In genomic region chr11:26620282-26621045, GRCh38 we compare ENCODE assay signal across 27 cellular contexts. TPM values are rescaled to one million over a fixed set of nuclear protein-coding genes. Genes with fewer than 3 reads are reported as not detected.
DNase-seq lines count a peak whose midpoint lies in the region; ATAC-seq, FAIRE-seq and TF ChIP-seq lines count a peak whose summit lies in the region.
"Had no signal": no experiment of that assay in that cellular context is flagged by ENCODE, and none has a peak within 500 bp of the region (broad histone marks: within the 10 kb centered on the region; RNA-seq: fewer than 3 reads in every experiment).

No MANE protein-coding gene starts in this region.

- WGBS in GM12878 (ENCODE audit: insufficient coverage, insufficient replicate concordance, low lambda C conversion rate, missing lambda C conversion rate), result 94% methylated on average over 1 of the region's 1 CpG

- no peaks in the 10 kb centered on the region for H3K9me3 ChIP-seq in A673 (ENCODE audit: low read depth, low read length, poor library complexity, severe bottlenecking)
- no peaks in the 10 kb centered on the region for H3K9me3 ChIP-seq in GM12878 (replicated peaks; ENCODE audit: control insufficient read depth, insufficient read depth, low read length)
- no peaks in the 10 kb centered on the region for H3K9me3 ChIP-seq in kidney (ENCODE audit: control insufficient read depth in 1 of 2, low read length in 2 of 2)
- H3K9me3 ChIP-seq: stomach had no signal

- TF ChIP-seq CTCF in A673 (conservative IDR thresholded peaks at IDR 0.05; ENCODE audit: low read depth, low read length), result no peak
- TF ChIP-seq CTCF in GM12878 (IDR thresholded peaks at IDR 0.05 in 2 of 3, conservative IDR thresholded peaks at IDR 0.05 in 1 of 3; ENCODE audit: control insufficient read depth in 2 of 3, extremely low read depth in 1 of 3, insufficient read depth in 1 of 3, low read depth in 3 of 3, low read length in 3 of 3), result no peak
- TF ChIP-seq CTCF in kidney (IDR thresholded peaks at IDR 0.05; ENCODE audit: borderline replicate concordance, extremely low read depth, insufficient read depth), result no peak

- no peak for TF ChIP-seq EP300 in GM12878 (IDR thresholded peaks at IDR 0.05; ENCODE audit: borderline replicate concordance in 1 of 2, control insufficient read depth in 1 of 2, low read depth in 2 of 2, low read length in 2 of 2)

- intact Hi-C loops in A673 (cut with micrococcal nuclease; ENCODE audit: unreplicated experiment), result no loop called here
- intact Hi-C loops in GM12878 (cut with micrococcal nuclease; ENCODE audit: unreplicated experiment), result loop anchor here (10.0 kb wide), 1 partner anchor 614 kb away; no protein-coding TSS in a partner anchor
- intact Hi-C loops in kidney (cut with DNase I), result no loop called here

- in situ Hi-C loops in GM12878 (cut with MboI), result no loop called here

- no peak overlapping the region for H3K27ac ChIP-seq in A673 (ENCODE audit: low read depth, low read length, poor library complexity, severe bottlenecking)
- no peak overlapping the region for H3K27ac ChIP-seq in GM12878 (ENCODE audit: control insufficient read depth, insufficient read depth)
- H3K27ac ChIP-seq in kidney (ENCODE audit: low read depth in 2 of 2, low read length in 2 of 2), result no peak overlapping the region
- H3K27ac ChIP-seq: stomach, WERI-Rb-1 had no signal

- no peaks in the 10 kb centered on the region for H3K36me3 ChIP-seq in A673 (ENCODE audit: insufficient read depth, low read length, poor library complexity, severe bottlenecking)
- no peaks in the 10 kb centered on the region for H3K36me3 ChIP-seq in GM12878 (ENCODE audit: control insufficient read depth in 2 of 2, insufficient read depth in 2 of 2, low read length in 1 of 2)
- H3K36me3 ChIP-seq in kidney (ENCODE audit: control insufficient read depth in 1 of 2, insufficient read depth in 2 of 2, low read length in 2 of 2), result no peaks in the 10 kb centered on the region
- H3K36me3 ChIP-seq: stomach, WERI-Rb-1 had no signal

- FAIRE-seq in GM12878 (lab: Jason Lieb, UNC), result no peak
- peak; percentile 79 for FAIRE-seq in kidney (lab: Jason Lieb, UNC)
- FAIRE-seq: K562 had no signal

- H3K79me2 ChIP-seq in GM12878 (ENCODE audit: control insufficient read depth, insufficient read depth, low read length), result no peaks in the 10 kb centered on the region

- H3K4me1 ChIP-seq in A673 (ENCODE audit: insufficient read depth, low read length, poor library complexity, severe bottlenecking), result peaks cover 57% of the 10 kb centered on the region
- no peaks in the 10 kb centered on the region for H3K4me1 ChIP-seq in GM12878 (ENCODE audit: control insufficient read depth, insufficient read depth, low read length)
- no peaks in the 10 kb centered on the region for H3K4me1 ChIP-seq in kidney (ENCODE audit: control insufficient read depth in 1 of 2, insufficient read depth in 1 of 2, low read depth in 1 of 2, low read length in 2 of 2)
- H3K4me1 ChIP-seq: stomach had no signal

- H4K20me1 ChIP-seq in GM12878 (ENCODE audit: control insufficient read depth, insufficient read depth), result no peaks in the 10 kb centered on the region

- H3K4me2 ChIP-seq in GM12878 (ENCODE audit: control insufficient read depth, insufficient read depth), result no peak overlapping the region

- ATAC-seq in GM12878 (peak; percentile 18), HG03520 (IDR thresholded peaks at IDR 0.05; ENCODE audit: unreplicated experiment) (no peak), GM21786 (IDR thresholded peaks at IDR 0.05; ENCODE audit: unreplicated experiment) (no peak)
- ATAC-seq: activated CD8-positive, alpha-beta T cell treated with anti-CD3 and anti-CD28 coated beads for 36 hours; K562; T-helper 17 cell had no signal

- RAD21 ChIA-PET in GM12878 (lab: Charles Lee; ENCODE audit: unreplicated experiment), result interaction anchor here (0.8 to 3.0 kb wide), 7 partner anchors 11 to 64 kb away, joined by 3 to 7 read pairs (median 4); no protein-coding TSS in a partner anchor

- CTCF ChIA-PET in A673 (lab: Charles Lee) (interaction anchor here (0.5 kb wide), 1 partner anchor 852 kb away, joined by 5 read pairs; the partner anchor contains the start of gene LGR4), GM12878 (lab: Yijun Ruan, JAX) (interaction anchor here (0.8 to 1.5 kb wide), 4 partner anchors 11 to 15 kb away, joined by 3 to 6 read pairs (median 4); no protein-coding TSS in a partner anchor)

- no peak for TF ChIP-seq POLR2A in GM12878 (IDR thresholded peaks at IDR 0.05; ENCODE audit: low read depth, low read length)

- BruUV-seq in A673 (replicated peaks; lab: Mats Ljungman, UMichigan) (no TSS peak), GM12878 (replicated peaks; lab: Mats Ljungman, UMichigan) (no TSS peak)

- POLR2A ChIA-PET in A673 (lab: Charles Lee; ENCODE audit: low non-redundant PET) (no interaction called here), GM12878 (lab: Charles Lee) (interaction anchor here (1.5 kb wide), 1 partner anchor 11 kb away, joined by 7 read pairs; no protein-coding TSS in a partner anchor)

- H3K4me3 ChIP-seq in A673 (ENCODE audit: low read depth, low read length, poor library complexity, severe bottlenecking) (no peak overlapping the region), GM12878 (no peak overlapping the region), kidney (ENCODE audit: low read length in 2 of 2) (no peak overlapping the region)
- H3K4me3 ChIP-seq: K562, skin epidermis, stomach had no signal

- no peaks in the 10 kb centered on the region for H3K27me3 ChIP-seq in A673 (replicated peaks; ENCODE audit: insufficient read depth, low read depth, low read length, poor library complexity)
- no peaks in the 10 kb centered on the region for H3K27me3 ChIP-seq in GM12878 (replicated peaks in 1 of 2; ENCODE audit: control insufficient read depth in 2 of 2, insufficient read depth in 2 of 2, low read length in 1 of 2)
- H3K27me3 ChIP-seq: stomach had no signal

- H2AFZ ChIP-seq in GM12878 (ENCODE audit: control insufficient read depth, low read depth, low read length), result no peak overlapping the region

- SMC1A ChIA-PET in GM12878 (lab: Charles Lee; ENCODE audit: uncharacterized antibody, unreplicated experiment), result interaction anchor here (0.8 to 3.7 kb wide), 8 partner anchors 9 to 149 kb away, joined by 3 to 12 read pairs (median 4); no protein-coding TSS in a partner anchor

- TF ChIP-seq RAD21 in GM12878 (IDR thresholded peaks at IDR 0.05; ENCODE audit: insufficient read depth, low read depth, low read length), result no peak

- H3K9ac ChIP-seq in GM12878 (ENCODE audit: control insufficient read depth, insufficient read depth, low read length) (no peak overlapping the region), kidney (ENCODE audit: low read length in 2 of 2) (no peak overlapping the region)

- DNase-seq in A673 (ENCODE audit: low spot score) (peak; percentile 33), LoVo (ENCODE audit: low spot score) (peak; percentile 52), GM12878 (ENCODE audit: low read depth, low spot score) (no peak), kidney (no peak), AG08396 (ENCODE audit: low spot score) (no peak), NCI-H2107 (lab: John Stamatoyannopoulos, UW) (no peak)
- DNase-seq: activated CD8-positive, alpha-beta T cell treated with anti-CD3 and anti-CD28 coated beads for 36 hours; activated naive CD4-positive, alpha-beta T cell treated with anti-CD3 and anti-CD28 coated beads, Interleukin-2, amount 10 ng/mL, durations not matched to agents 7 days and 5 days; activated T-cell treated with anti-CD3 and anti-CD28 coated beads, Interleukin-2, amount 50 U/mL, for 1 hour; anterior cingulate cortex; CD4-positive, alpha-beta T cell; DMS79 treated with DMSO at 0.1 percent for 48 hours; hypothalamus; MV-4-11; NCI-H2081 treated with DMSO at 0.1 percent for 48 hours; NCI-H524; posterior cingulate gyrus; SHP77 treated with DMSO at 0.1 percent for 48 hours; stimulated activated CD4-positive, alpha-beta T cell treated with anti-CD3 and anti-CD28 coated beads, Interleukin-2, amount 100 ng/mL, for 48 hours; stomach; T-helper 17 cell; WERI-Rb-1 had no signal

TF ChIP-seq in GM12878, 131 proteins besides CTCF, POLR2A, EP300 and RAD21:
- TF ChIP-seq SUPT20H (IDR thresholded peaks at IDR 0.05; ENCODE audit: borderline replicate concordance, control insufficient read depth, low read depth, low read length) (no peak), STAT1 (conservative IDR thresholded peaks at IDR 0.05) (no peak), RUNX3 (IDR thresholded peaks at IDR 0.05; ENCODE audit: low read length) (no peak)
TF ChIP-seq in GM12878: peak in this region for 0.

RNA-seq across cellular contexts. Expression of gene MUC15, which starts 48.4 kb away (rescaled TPM):
- total RNA-seq in A673 (2021) (not detected in 2 replicates), GM12878 (2014; rRNA removed) (0.05 TPM in 1 of 2 replicates, not detected in the other), GM12878 (2014; rRNA removed; fragmentation: Illumina TruSeq; extraction: Trizol) (0.05 TPM in 1 of 2 replicates, not detected in the other), GM12878 (2021) (0.15 TPM in 1 of 2 replicates, not detected in the other), kidney (10.1 TPM)
- total RNA-seq in GM12878 (2013; cell fraction: nucleolus; rRNA removed), result 0.40 TPM in 1 of 2 replicates, not detected in the other
- not detected for polyA plus RNA-seq in GM12878 (2011; ENCODE audit: low read depth)
- polyA plus RNA-seq in GM12878 (2011; rRNA removed) (0.86 and 1.4 TPM in 2 replicates), GM12878 (2014; fragmentation: Illumina TruSeq; extraction: Trizol) (0.03 TPM in 1 of 2 replicates, not detected in the other), GM12878 (2014; fragmentation: Nextera tagmentation; extraction: Ambion mirVana) (not detected), GM12878 (2014; rRNA removed) (0.03 TPM in 1 of 2 replicates, not detected in the other), GM12878 (2016; fragmentation: Nextera tagmentation; extraction: Ambion mirVana) (not detected), kidney (ENCODE audit: insufficient read depth, low read depth, low replicate concordance) (18.3 TPM)
- polyA plus RNA-seq in GM12878 (2011; cell fraction: cytosol; rRNA removed), result 0.19 and 0.27 TPM in 2 replicates
- polyA plus RNA-seq in GM12878 (2011; cell fraction: nucleus; rRNA removed), result 1.5 and 2.8 TPM in 2 replicates
- not detected in 2 replicates for polyA plus RNA-seq in GM12878 (2012)
- polyA minus RNA-seq in GM12878 (2011; rRNA and poly(A)+ RNA removed), result 0.29 and 0.31 TPM in 2 replicates
- not detected in 2 replicates for polyA minus RNA-seq in GM12878 (2011; cell fraction: cytosol; rRNA and poly(A)+ RNA removed)
- polyA minus RNA-seq in GM12878 (2011; cell fraction: nucleus; rRNA and poly(A)+ RNA removed), result 0.29 and 0.48 TPM in 2 replicates
- total RNA-seq: activated CD8-positive, alpha-beta T cell treated with anti-CD3 and anti-CD28 coated beads for 36 hours; CD4-positive, alpha-beta T cell; cerebellum; T-helper 17 cell had no signal

Comparison
In these comparisons a context has a peak if more than half of its experiments do, and no peak if none do; other contexts are left out.
1. DNase-seq: peak in A673 (single experiment) and LoVo (single experiment); none in GM12878 (single experiment), kidney (single experiment), AG08396 (single experiment) and NCI-H2107 (single experiment).